Comparison of ENCODE assay signal across 1 cellular context in the genomic region with DNA sequence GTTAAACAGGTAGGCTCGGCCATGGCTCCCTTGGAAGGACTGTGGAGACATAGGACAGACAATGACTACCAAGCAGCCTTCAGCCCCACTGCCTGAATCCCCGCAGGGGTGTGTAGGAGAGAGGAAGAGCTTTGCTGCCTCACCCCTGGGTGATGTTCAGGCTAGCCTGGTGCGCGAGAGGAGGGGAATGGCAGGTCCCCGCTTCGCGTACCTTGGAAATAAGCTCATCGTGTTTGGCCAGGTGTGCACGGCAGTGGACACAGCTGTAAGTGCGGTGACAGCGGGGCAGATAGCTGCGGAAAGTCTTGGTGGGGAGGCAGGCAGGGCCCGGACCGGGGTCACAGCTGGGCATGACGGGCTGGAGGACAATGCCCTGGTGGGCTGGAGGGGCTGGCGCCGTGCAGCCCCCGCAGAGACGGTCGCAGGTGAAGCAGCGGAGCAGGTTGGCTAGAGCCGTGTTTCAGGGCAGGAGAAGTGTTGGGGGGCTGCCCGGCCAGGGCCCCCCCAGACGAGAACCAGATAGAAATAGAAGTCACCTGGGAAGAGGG.
TF ChIP-seq lines count a peak whose summit lies in the region.

No MANE protein-coding gene starts in this region.

TF ChIP-seq in HepG2, 621 proteins besides CTCF, POLR2A, EP300 and RAD21:
- TF ChIP-seq HNF4G (IDR thresholded peaks at IDR 0.05; ENCODE audit: borderline replicate concordance, low read depth, low read length) (no peak), HNF4G (CRISPR knock-in tag; IDR thresholded peaks at IDR 0.05; ENCODE audit: borderline replicate concordance, low read depth) (no peak), ZSCAN25 (CRISPR knock-in tag; IDR thresholded peaks at IDR 0.05) (peak; percentile 90), RFXAP (CRISPR knock-in tag; IDR thresholded peaks at IDR 0.05; ENCODE audit: borderline replicate concordance) (no peak), ZNF263 (CRISPR knock-in tag; IDR thresholded peaks at IDR 0.05) (no peak), GATA4 (IDR thresholded peaks at IDR 0.05; ENCODE audit: borderline replicate concordance, low read depth) (no peak), ZNF768 (CRISPR knock-in tag; IDR thresholded peaks at IDR 0.05) (no peak), XBP1 (CRISPR knock-in tag; IDR thresholded peaks at IDR 0.05) (no peak), AKAP8 (CRISPR knock-in tag; IDR thresholded peaks at IDR 0.05) (no peak), ZFP41 (CRISPR knock-in tag; IDR thresholded peaks at IDR 0.05; ENCODE audit: borderline replicate concordance) (no peak), ATF7 (IDR thresholded peaks at IDR 0.05) (no peak), ATF7 (CRISPR knock-in tag; IDR thresholded peaks at IDR 0.05) (no peak), SP1 (IDR thresholded peaks at IDR 0.05) (no peak), SP1 (CRISPR knock-in tag; IDR thresholded peaks at IDR 0.05) (no peak), REXO4 (CRISPR knock-in tag; IDR thresholded peaks at IDR 0.05; ENCODE audit: borderline replicate concordance) (no peak), RXRA (CRISPR knock-in tag; IDR thresholded peaks at IDR 0.05) (no peak), SRF (IDR thresholded peaks at IDR 0.05; ENCODE audit: low read depth, low read length) (no peak), ZSCAN20 (CRISPR knock-in tag; IDR thresholded peaks at IDR 0.05; ENCODE audit: borderline replicate concordance) (no peak), ZNF549 (CRISPR knock-in tag; IDR thresholded peaks at IDR 0.05) (no peak), ZNF678 (CRISPR knock-in tag; IDR thresholded peaks at IDR 0.05) (no peak), ZNF20 (CRISPR knock-in tag; IDR thresholded peaks at IDR 0.05) (no peak), FOSL1 (CRISPR knock-in tag; IDR thresholded peaks at IDR 0.05; ENCODE audit: borderline replicate concordance) (no peak), ZNF124 (CRISPR knock-in tag; IDR thresholded peaks at IDR 0.05) (no peak), NONO (IDR thresholded peaks at IDR 0.05) (no peak), NONO (CRISPR knock-in tag; conservative IDR thresholded peaks at IDR 0.05) (peak; percentile 43; the same call in 1 of the 2 replicates), ZNF431 (CRISPR knock-in tag; IDR thresholded peaks at IDR 0.05; ENCODE audit: borderline replicate concordance, low read depth) (no peak), ZNF629 (CRISPR knock-in tag; conservative IDR thresholded peaks at IDR 0.05) (no peak), AGO2 (optimal IDR thresholded peaks at IDR 0.05; ENCODE audit: low read depth, low read length) (peak; percentile 58), STAT5B (CRISPR knock-in tag; IDR thresholded peaks at IDR 0.05) (no peak), RORA (CRISPR knock-in tag; IDR thresholded peaks at IDR 0.05) (no peak), GTF3A (CRISPR knock-in tag; conservative IDR thresholded peaks at IDR 0.05) (no peak), YEATS4 (CRISPR knock-in tag; IDR thresholded peaks at IDR 0.05; ENCODE audit: borderline replicate concordance) (no peak), ZBTB20 (CRISPR knock-in tag; IDR thresholded peaks at IDR 0.05; ENCODE audit: borderline replicate concordance, low read depth) (no peak)
- TF ChIP-seq, protein P1, sequence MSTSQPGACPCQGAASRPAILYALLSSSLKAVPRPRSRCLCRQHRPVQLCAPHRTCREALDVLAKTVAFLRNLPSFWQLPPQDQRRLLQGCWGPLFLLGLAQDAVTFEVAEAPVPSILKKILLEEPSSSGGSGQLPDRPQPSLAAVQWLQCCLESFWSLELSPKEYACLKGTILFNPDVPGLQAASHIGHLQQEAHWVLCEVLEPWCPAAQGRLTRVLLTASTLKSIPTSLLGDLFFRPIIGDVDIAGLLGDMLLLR (CRISPR knock-in tag; IDR thresholded peaks at IDR 0.05): no peak
- TF ChIP-seq, protein P2, sequence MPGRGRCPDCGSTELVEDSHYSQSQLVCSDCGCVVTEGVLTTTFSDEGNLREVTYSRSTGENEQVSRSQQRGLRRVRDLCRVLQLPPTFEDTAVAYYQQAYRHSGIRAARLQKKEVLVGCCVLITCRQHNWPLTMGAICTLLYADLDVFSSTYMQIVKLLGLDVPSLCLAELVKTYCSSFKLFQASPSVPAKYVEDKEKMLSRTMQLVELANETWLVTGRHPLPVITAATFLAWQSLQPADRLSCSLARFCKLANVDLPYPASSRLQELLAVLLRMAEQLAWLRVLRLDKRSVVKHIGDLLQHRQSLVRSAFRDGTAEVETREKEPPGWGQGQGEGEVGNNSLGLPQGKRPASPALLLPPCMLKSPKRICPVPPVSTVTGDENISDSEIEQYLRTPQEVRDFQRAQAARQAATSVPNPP (CRISPR knock-in tag; IDR thresholded peaks at IDR 0.05): no peak
- TF ChIP-seq, protein P3, sequence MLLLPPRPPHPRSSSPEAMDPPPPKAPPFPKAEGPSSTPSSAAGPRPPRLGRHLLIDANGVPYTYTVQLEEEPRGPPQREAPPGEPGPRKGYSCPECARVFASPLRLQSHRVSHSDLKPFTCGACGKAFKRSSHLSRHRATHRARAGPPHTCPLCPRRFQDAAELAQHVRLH (CRISPR knock-in tag; IDR thresholded peaks at IDR 0.05; ENCODE audit: borderline replicate concordance, low read depth): no peak
- TF ChIP-seq, protein P4, sequence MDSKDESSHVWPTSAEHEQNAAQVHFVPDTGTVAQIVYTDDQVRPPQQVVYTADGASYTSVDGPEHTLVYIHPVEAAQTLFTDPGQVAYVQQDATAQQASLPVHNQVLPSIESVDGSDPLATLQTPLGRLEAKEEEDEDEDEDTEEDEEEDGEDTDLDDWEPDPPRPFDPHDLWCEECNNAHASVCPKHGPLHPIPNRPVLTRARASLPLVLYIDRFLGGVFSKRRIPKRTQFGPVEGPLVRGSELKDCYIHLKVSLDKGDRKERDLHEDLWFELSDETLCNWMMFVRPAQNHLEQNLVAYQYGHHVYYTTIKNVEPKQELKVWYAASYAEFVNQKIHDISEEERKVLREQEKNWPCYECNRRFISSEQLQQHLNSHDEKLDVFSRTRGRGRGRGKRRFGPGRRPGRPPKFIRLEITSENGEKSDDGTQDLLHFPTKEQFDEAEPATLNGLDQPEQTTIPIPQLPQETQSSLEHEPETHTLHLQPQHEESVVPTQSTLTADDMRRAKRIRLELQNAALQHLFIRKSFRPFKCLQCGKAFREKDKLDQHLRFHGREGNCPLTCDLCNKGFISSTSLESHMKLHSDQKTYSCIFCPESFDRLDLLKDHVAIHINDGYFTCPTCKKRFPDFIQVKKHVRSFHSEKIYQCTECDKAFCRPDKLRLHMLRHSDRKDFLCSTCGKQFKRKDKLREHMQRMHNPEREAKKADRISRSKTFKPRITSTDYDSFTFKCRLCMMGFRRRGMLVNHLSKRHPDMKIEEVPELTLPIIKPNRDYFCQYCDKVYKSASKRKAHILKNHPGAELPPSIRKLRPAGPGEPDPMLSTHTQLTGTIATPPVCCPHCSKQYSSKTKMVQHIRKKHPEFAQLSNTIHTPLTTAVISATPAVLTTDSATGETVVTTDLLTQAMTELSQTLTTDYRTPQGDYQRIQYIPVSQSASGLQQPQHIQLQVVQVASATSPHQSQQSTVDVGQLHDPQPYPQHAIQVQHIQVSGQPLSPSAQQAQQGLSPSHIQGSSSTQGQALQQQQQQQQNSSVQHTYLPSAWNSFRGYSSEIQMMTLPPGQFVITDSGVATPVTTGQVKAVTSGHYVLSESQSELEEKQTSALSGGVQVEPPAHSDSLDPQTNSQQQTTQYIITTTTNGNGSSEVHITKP (CRISPR knock-in tag; IDR thresholded peaks at IDR 0.05; ENCODE audit: low read depth): no peak
- TF ChIP-seq, protein P5, sequence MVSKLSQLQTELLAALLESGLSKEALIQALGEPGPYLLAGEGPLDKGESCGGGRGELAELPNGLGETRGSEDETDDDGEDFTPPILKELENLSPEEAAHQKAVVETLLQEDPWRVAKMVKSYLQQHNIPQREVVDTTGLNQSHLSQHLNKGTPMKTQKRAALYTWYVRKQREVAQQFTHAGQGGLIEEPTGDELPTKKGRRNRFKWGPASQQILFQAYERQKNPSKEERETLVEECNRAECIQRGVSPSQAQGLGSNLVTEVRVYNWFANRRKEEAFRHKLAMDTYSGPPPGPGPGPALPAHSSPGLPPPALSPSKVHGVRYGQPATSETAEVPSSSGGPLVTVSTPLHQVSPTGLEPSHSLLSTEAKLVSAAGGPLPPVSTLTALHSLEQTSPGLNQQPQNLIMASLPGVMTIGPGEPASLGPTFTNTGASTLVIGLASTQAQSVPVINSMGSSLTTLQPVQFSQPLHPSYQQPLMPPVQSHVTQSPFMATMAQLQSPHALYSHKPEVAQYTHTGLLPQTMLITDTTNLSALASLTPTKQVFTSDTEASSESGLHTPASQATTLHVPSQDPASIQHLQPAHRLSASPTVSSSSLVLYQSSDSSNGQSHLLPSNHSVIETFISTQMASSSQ (IDR thresholded peaks at IDR 0.05; ENCODE audit: low read depth): no peak
- TF ChIP-seq, protein P5 (CRISPR knock-in tag; IDR thresholded peaks at IDR 0.05; ENCODE audit: borderline replicate concordance): no peak
- TF ChIP-seq, protein P6, sequence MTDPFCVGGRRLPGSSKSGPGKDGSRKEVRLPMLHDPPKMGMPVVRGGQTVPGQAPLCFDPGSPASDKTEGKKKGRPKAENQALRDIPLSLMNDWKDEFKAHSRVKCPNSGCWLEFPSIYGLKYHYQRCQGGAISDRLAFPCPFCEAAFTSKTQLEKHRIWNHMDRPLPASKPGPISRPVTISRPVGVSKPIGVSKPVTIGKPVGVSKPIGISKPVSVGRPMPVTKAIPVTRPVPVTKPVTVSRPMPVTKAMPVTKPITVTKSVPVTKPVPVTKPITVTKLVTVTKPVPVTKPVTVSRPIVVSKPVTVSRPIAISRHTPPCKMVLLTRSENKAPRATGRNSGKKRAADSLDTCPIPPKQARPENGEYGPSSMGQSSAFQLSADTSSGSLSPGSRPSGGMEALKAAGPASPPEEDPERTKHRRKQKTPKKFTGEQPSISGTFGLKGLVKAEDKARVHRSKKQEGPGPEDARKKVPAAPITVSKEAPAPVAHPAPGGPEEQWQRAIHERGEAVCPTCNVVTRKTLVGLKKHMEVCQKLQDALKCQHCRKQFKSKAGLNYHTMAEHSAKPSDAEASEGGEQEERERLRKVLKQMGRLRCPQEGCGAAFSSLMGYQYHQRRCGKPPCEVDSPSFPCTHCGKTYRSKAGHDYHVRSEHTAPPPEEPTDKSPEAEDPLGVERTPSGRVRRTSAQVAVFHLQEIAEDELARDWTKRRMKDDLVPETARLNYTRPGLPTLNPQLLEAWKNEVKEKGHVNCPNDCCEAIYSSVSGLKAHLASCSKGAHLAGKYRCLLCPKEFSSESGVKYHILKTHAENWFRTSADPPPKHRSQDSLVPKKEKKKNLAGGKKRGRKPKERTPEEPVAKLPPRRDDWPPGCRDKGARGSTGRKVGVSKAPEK (CRISPR knock-in tag; IDR thresholded peaks at IDR 0.05; ENCODE audit: borderline replicate concordance): no peak
- TF ChIP-seq, protein P7, sequence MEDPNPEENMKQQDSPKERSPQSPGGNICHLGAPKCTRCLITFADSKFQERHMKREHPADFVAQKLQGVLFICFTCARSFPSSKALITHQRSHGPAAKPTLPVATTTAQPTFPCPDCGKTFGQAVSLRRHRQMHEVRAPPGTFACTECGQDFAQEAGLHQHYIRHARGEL (CRISPR knock-in tag; IDR thresholded peaks at IDR 0.05): 0 out of 2 replicates have a peak, but pooled peaks have one; percentile 29
